ENCODE assay signal across 19 cellular contexts in the genomic region with DNA sequence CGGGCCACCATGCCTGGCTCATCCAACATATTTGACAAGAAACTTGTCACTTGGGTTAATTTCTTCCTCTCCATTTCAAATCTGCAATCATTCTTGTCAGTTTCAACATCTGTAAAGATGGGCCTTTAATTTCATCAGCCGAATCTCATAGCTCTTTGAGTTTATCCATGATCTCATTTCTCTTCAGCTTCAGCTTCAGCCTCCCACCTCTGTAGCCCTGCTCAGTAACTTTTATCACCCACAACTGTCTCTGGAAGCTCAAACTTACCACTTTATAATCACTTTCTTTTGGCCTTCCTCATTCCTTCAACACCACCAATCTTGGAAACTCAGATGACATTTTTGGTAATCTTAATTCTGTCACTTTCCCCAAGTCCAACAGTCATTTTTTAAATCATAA.
A peak's percentile ranks its signal among the peaks of the same experiment; 100 is the strongest.
DNase-seq lines count a peak whose midpoint lies in the region; ATAC-seq and TF ChIP-seq lines count a peak whose summit lies in the region.
"Had no signal": no experiment of that assay in that cellular context is flagged by ENCODE, and none has a peak within 500 bp of the region (broad histone marks: within the 10 kb centered on the region; RNA-seq: fewer than 3 reads in every experiment).

No MANE protein-coding gene starts in this region.

- H3K4me3 ChIP-seq in ascending aorta: no peak overlapping the region
- H3K4me3 ChIP-seq in psoas muscle: no peak overlapping the region
- no peak overlapping the region for H3K4me3 ChIP-seq in tibial artery
- H3K4me3 ChIP-seq in endodermal cell (ENCODE audit: low read length): no peak overlapping the region
- H3K4me3 ChIP-seq: A549, GM12878, GM23248 had no signal

- H3K36me3 ChIP-seq in ascending aorta (peaks cover 0 to 2% of the 10 kb centered on the region in 2 donors), psoas muscle (ENCODE audit: insufficient read depth in 1 of 2, low read depth in 1 of 2) (no peaks in the 10 kb centered on the region), tibial artery (no peaks in the 10 kb centered on the region), endodermal cell (ENCODE audit: control insufficient read depth, insufficient read depth, low read length) (no peaks in the 10 kb centered on the region)

- WGBS in psoas muscle, 3 donors: 67 to 95% (median 92%) methylated on average over 2 of the region's 2 CpGs
- WGBS in endodermal cell (ENCODE audit: insufficient coverage in 1 of 2, insufficient read length in 1 of 2), 2 experiments: 59 to 65% methylated on average over 2 of the region's 2 CpGs

- H3K27me3 ChIP-seq in ascending aorta (no peaks in the 10 kb centered on the region), psoas muscle (ENCODE audit: insufficient read depth in 3 of 3, low read length in 2 of 3) (no peaks in the 10 kb centered on the region), tibial artery (no peaks in the 10 kb centered on the region), endodermal cell (ENCODE audit: control insufficient read depth, insufficient read depth, low read length, poor library complexity, severe bottlenecking) (no peaks in the 10 kb centered on the region)

- no peaks in the 10 kb centered on the region for H3K9me3 Mint-ChIP-seq in endodermal cell
- H3K9me3 Mint-ChIP-seq: CD4-positive, alpha-beta memory T cell; H9 had no signal

- peaks cover 4% of the 10 kb centered on the region for H3K4me1 Mint-ChIP-seq in endodermal cell
- H3K4me1 Mint-ChIP-seq: CD4-positive, alpha-beta memory T cell had no signal

- no peak overlapping the region for H3K27ac Mint-ChIP-seq in endodermal cell
- H3K27ac Mint-ChIP-seq: CD4-positive, alpha-beta memory T cell; H9 had no signal

- ATAC-seq in psoas muscle (no peak), SK-N-SH treated with all-trans-retinoic acid at 6 μM for 48 hours (no peak)
- ATAC-seq: A549, GM12878, HCT116 had no signal

- H3K36me3 Mint-ChIP-seq in endodermal cell (ENCODE audit: low read depth): no peaks in the 10 kb centered on the region
- H3K36me3 Mint-ChIP-seq: CD4-positive, alpha-beta memory T cell had no signal

- no peak for TF ChIP-seq CTCF in ascending aorta (IDR thresholded peaks at IDR 0.05)
- TF ChIP-seq CTCF in psoas muscle (IDR thresholded peaks at IDR 0.05): no peak
- no peak for TF ChIP-seq CTCF in tibial artery (IDR thresholded peaks at IDR 0.05)
- no peak for TF ChIP-seq CTCF in endodermal cell (conservative IDR thresholded peaks at IDR 0.05)

- peaks cover 0 to 27% of the 10 kb centered on the region in 2 donors for H3K4me1 ChIP-seq in ascending aorta
- H3K4me1 ChIP-seq in psoas muscle: peaks cover 41% of the 10 kb centered on the region
- H3K4me1 ChIP-seq in tibial artery: peaks cover 0 to 71% (median 21%) of the 10 kb centered on the region in 4 donors
- H3K4me1 ChIP-seq in endodermal cell (ENCODE audit: control insufficient read depth, insufficient read depth, low read length): no peaks in the 10 kb centered on the region
- H3K4me1 ChIP-seq: A549 had no signal

- no peaks in the 10 kb centered on the region for H3K27me3 Mint-ChIP-seq in endodermal cell (ENCODE audit: insufficient read depth)

- peak; percentile 58 for DNase-seq in OCI-M1 (lab: John Stamatoyannopoulos, UW)
- no peak for DNase-seq in ascending aorta (ENCODE audit: low spot score in 2 of 2)
- DNase-seq in psoas muscle: no peak
- no peak for DNase-seq in tibial artery
- no peak for DNase-seq in activated naive CD4-positive, alpha-beta T cell (lab: John Stamatoyannopoulos, UW)
- DNase-seq in endodermal cell: no peak
- DNase-seq: 8988T; C1 segment of cervical spinal cord; Calu3; CD4-positive, alpha-beta memory T cell; COR-L47; DMS53; DMS79 treated with DMSO at 0.1 percent for 48 hours; GM23248; H9 had no signal

- no peak overlapping the region for H3K4me3 Mint-ChIP-seq in endodermal cell
- H3K4me3 Mint-ChIP-seq: H9 had no signal

- peak overlapping the region; percentile 79 to 81 for H3K27ac ChIP-seq in ascending aorta
- peak overlapping the region; percentile 75 for H3K27ac ChIP-seq in psoas muscle
- peak overlapping the region; percentile 75 to 77 for H3K27ac ChIP-seq in tibial artery
- no peak overlapping the region for H3K27ac ChIP-seq in endodermal cell (ENCODE audit: low read depth, low read length)
- H3K27ac ChIP-seq: A549, GM23248 had no signal

- no peak overlapping the region for H3K9ac ChIP-seq in endodermal cell (ENCODE audit: extremely low read depth, low read length, poor library complexity, severe bottlenecking)
- H3K9ac ChIP-seq: GM23248 had no signal

- H3K9me3 ChIP-seq in ascending aorta: no peaks in the 10 kb centered on the region
- no peaks in the 10 kb centered on the region for H3K9me3 ChIP-seq in psoas muscle
- H3K9me3 ChIP-seq in tibial artery: no peaks in the 10 kb centered on the region
- no peaks in the 10 kb centered on the region for H3K9me3 ChIP-seq in endodermal cell (ENCODE audit: control insufficient read depth, low read length)
- H3K9me3 ChIP-seq: A549 had no signal

- intact Hi-C loops in ascending aorta (cut with DNase I) (no loop called here), psoas muscle (cut with DNase I) (no loop called here), tibial artery (cut with DNase I; ENCODE audit: low total_unique reads) (no loop called here)

TF ChIP-seq in SK-N-SH treated with all-trans-retinoic acid at 6 μM for 48 hours, 23 proteins besides CTCF, POLR2A, EP300 and RAD21:
- TF ChIP-seq, protein P1, sequence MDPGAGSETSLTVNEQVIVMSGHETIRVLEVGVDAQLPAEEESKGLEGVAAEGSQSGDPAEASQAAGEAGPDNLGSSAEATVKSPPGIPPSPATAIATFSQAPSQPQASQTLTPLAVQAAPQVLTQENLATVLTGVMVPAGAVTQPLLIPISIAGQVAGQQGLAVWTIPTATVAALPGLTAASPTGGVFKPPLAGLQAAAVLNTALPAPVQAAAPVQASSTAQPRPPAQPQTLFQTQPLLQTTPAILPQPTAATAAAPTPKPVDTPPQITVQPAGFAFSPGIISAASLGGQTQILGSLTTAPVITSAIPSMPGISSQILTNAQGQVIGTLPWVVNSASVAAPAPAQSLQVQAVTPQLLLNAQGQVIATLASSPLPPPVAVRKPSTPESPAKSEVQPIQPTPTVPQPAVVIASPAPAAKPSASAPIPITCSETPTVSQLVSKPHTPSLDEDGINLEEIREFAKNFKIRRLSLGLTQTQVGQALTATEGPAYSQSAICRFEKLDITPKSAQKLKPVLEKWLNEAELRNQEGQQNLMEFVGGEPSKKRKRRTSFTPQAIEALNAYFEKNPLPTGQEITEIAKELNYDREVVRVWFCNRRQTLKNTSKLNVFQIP (CRISPR knock-in tag; IDR thresholded peaks at IDR 0.05; ENCODE audit: borderline replicate concordance, low read depth): no peak
- no peak for TF ChIP-seq ZNF70 (CRISPR knock-in tag; IDR thresholded peaks at IDR 0.05)
- TF ChIP-seq TCF4 (CRISPR knock-in tag; IDR thresholded peaks at IDR 0.05; ENCODE audit: borderline replicate concordance): no peak
- TF ChIP-seq CSDC2 (CRISPR knock-in tag; IDR thresholded peaks at IDR 0.05): no peak
